In the genomic region with DNA sequence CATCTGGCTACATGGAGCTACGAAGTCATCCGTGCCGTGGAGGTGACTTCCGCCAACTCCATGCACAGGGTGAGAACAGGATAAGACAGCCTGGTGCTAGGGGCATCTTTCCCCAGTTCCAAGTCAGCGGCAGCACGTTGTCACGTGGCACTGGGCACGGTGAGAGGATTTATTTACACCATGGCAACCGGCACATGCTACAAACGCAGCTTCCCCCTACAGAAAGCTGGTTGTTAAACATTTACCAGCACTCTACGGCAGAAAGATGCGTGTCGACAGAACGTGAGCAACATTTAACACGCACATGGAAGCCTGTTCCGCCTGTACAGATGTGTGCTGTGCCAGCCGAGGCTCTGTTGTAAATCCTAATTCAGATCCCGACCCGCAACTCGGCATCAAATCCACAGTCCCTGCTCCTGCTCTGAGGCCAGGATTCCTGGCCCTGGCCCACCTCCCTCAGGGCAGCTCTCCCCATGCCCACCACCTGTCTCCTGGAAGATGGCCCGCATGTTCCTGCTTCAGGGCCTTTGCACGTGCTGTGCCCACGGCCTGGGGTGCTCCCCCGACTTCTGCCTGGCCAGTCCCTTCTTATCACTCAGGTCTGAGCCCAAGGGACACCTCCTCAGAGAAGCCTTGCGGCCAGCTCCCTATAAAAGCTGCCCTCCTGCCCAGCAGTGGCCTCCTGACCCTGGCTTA, we compare ENCODE assay signal across 1 cellular context.
TF ChIP-seq lines count a peak whose summit lies in the region.

No MANE protein-coding gene starts in this region.

TF ChIP-seq in GM23338, 12 proteins besides CTCF, POLR2A, EP300 and RAD21 (continued from another document):
- TF ChIP-seq, protein P1, sequence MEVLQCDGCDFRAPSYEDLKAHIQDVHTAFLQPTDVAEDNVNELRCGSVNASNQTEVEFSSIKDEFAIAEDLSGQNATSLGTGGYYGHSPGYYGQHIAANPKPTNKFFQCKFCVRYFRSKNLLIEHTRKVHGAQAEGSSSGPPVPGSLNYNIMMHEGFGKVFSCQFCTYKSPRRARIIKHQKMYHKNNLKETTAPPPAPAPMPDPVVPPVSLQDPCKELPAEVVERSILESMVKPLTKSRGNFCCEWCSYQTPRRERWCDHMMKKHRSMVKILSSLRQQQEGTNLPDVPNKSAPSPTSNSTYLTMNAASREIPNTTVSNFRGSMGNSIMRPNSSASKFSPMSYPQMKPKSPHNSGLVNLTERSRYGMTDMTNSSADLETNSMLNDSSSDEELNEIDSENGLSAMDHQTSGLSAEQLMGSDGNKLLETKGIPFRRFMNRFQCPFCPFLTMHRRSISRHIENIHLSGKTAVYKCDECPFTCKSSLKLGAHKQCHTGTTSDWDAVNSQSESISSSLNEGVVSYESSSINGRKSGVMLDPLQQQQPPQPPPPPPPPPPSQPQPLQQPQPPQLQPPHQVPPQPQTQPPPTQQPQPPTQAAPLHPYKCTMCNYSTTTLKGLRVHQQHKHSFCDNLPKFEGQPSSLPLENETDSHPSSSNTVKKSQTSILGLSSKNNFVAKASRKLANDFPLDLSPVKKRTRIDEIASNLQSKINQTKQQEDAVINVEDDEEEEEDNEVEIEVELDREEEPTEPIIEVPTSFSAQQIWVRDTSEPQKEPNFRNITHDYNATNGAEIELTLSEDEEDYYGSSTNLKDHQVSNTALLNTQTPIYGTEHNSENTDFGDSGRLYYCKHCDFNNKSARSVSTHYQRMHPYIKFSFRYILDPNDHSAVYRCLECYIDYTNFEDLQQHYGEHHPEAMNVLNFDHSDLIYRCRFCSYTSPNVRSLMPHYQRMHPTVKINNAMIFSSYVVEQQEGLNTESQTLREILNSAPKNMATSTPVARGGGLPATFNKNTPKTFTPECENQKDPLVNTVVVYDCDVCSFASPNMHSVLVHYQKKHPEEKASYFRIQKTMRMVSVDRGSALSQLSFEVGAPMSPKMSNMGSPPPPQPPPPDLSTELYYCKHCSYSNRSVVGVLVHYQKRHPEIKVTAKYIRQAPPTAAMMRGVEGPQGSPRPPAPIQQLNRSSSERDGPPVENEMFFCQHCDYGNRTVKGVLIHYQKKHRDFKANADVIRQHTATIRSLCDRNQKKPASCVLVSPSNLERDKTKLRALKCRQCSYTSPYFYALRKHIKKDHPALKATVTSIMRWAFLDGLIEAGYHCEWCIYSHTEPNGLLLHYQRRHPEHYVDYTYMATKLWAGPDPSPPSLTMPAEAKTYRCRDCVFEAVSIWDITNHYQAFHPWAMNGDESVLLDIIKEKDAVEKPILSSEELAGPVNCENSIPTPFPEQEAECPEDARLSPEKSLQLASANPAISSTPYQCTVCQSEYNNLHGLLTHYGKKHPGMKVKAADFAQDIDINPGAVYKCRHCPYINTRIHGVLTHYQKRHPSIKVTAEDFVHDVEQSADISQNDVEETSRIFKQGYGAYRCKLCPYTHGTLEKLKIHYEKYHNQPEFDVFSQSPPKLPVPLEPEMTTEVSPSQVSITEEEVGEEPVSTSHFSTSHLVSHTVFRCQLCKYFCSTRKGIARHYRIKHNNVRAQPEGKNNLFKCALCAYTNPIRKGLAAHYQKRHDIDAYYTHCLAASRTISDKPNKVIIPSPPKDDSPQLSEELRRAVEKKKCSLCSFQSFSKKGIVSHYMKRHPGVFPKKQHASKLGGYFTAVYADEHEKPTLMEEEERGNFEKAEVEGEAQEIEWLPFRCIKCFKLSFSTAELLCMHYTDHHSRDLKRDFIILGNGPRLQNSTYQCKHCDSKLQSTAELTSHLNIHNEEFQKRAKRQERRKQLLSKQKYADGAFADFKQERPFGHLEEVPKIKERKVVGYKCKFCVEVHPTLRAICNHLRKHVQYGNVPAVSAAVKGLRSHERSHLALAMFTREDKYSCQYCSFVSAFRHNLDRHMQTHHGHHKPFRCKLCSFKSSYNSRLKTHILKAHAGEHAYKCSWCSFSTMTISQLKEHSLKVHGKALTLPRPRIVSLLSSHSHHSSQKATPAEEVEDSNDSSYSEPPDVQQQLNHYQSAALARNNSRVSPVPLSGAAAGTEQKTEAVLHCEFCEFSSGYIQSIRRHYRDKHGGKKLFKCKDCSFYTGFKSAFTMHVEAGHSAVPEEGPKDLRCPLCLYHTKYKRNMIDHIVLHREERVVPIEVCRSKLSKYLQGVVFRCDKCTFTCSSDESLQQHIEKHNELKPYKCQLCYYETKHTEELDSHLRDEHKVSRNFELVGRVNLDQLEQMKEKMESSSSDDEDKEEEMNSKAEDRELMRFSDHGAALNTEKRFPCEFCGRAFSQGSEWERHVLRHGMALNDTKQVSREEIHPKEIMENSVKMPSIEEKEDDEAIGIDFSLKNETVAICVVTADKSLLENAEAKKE (CRISPR knock-in tag; IDR thresholded peaks at IDR 0.05) = no peak
- TF ChIP-seq CREB1 (CRISPR knock-in tag; IDR thresholded peaks at IDR 0.05; ENCODE audit: low read depth) = no peak
